ENCODE assay signal across 1 cellular context in the genomic region with DNA sequence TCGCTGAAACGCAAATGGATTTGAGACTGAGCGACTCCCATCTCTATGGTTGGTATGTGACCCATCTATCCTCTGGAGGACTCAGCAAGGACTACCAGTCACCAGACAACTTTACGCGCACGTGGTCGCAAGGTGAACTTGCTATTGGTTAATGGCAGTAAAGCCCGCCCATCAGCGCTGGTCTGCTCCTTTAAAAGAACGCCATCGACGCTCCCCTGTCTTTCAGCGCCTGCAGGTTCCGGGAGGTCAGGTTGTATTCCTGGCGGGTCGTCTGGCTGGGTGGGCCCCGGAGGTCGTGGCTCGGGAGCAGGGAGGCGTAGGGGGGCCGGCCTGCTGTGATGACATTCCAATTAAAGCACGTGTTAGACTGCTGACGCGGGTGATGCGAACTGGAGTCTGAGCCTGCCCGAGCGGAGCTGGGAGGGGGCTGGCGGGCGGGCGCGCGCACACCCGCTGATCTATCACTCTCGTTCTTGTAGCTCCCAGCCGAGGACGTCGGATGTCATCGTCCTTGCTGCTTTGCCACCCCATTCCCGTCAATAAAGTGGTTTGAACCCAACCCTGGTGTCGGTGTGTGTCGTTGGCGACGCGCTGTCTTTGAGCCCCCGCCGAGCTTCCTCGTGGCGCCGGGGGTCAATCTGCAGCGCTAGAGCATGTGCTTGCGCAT.
TF ChIP-seq lines count a peak whose summit lies in the region.

No MANE protein-coding gene starts in this region.

TF ChIP-seq in WTC11, 78 proteins besides CTCF, POLR2A, EP300 and RAD21 (continued from another document):
- TF ChIP-seq, protein P1, sequence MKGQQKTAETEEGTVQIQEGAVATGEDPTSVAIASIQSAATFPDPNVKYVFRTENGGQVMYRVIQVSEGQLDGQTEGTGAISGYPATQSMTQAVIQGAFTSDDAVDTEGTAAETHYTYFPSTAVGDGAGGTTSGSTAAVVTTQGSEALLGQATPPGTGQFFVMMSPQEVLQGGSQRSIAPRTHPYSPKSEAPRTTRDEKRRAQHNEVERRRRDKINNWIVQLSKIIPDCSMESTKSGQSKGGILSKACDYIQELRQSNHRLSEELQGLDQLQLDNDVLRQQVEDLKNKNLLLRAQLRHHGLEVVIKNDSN (CRISPR knock-in tag; IDR thresholded peaks at IDR 0.05) = peak; percentile 99
- no peak for TF ChIP-seq HMGA2 (CRISPR knock-in tag; IDR thresholded peaks at IDR 0.05)
- TF ChIP-seq, protein P2, sequence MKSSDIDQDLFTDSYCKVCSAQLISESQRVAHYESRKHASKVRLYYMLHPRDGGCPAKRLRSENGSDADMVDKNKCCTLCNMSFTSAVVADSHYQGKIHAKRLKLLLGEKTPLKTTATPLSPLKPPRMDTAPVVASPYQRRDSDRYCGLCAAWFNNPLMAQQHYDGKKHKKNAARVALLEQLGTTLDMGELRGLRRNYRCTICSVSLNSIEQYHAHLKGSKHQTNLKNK (CRISPR knock-in tag; IDR thresholded peaks at IDR 0.05) = peak; percentile 76; the same call in 1 of the 2 replicates
- TF ChIP-seq MYBL2 (CRISPR knock-in tag; IDR thresholded peaks at IDR 0.05) = peak; percentile 12
- no peak for TF ChIP-seq FOXJ3 (CRISPR knock-in tag; IDR thresholded peaks at IDR 0.05; ENCODE audit: borderline replicate concordance)
- peak; percentile 90 for TF ChIP-seq TEAD1 (CRISPR knock-in tag; IDR thresholded peaks at IDR 0.05)
- TF ChIP-seq, protein P3, sequence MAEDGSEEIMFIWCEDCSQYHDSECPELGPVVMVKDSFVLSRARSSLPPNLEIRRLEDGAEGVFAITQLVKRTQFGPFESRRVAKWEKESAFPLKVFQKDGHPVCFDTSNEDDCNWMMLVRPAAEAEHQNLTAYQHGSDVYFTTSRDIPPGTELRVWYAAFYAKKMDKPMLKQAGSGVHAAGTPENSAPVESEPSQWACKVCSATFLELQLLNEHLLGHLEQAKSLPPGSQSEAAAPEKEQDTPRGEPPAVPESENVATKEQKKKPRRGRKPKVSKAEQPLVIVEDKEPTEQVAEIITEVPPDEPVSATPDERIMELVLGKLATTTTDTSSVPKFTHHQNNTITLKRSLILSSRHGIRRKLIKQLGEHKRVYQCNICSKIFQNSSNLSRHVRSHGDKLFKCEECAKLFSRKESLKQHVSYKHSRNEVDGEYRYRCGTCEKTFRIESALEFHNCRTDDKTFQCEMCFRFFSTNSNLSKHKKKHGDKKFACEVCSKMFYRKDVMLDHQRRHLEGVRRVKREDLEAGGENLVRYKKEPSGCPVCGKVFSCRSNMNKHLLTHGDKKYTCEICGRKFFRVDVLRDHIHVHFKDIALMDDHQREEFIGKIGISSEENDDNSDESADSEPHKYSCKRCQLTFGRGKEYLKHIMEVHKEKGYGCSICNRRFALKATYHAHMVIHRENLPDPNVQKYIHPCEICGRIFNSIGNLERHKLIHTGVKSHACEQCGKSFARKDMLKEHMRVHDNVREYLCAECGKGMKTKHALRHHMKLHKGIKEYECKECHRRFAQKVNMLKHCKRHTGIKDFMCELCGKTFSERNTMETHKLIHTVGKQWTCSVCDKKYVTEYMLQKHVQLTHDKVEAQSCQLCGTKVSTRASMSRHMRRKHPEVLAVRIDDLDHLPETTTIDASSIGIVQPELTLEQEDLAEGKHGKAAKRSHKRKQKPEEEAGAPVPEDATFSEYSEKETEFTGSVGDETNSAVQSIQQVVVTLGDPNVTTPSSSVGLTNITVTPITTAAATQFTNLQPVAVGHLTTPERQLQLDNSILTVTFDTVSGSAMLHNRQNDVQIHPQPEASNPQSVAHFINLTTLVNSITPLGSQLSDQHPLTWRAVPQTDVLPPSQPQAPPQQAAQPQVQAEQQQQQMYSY (CRISPR knock-in tag; IDR thresholded peaks at IDR 0.05) = no peak
- TF ChIP-seq SP1 (CRISPR knock-in tag; conservative IDR thresholded peaks at IDR 0.05) = peak; percentile 81
- TF ChIP-seq KAT7 (CRISPR knock-in tag; IDR thresholded peaks at IDR 0.05; ENCODE audit: borderline replicate concordance) = 0 out of 2 replicates have a peak, but pooled peaks have one; percentile 30
- peak; percentile 72; the same call in 1 of the 2 replicates for TF ChIP-seq JAZF1 (CRISPR knock-in tag; IDR thresholded peaks at IDR 0.05)
- no peak for TF ChIP-seq ZNF263 (CRISPR knock-in tag; IDR thresholded peaks at IDR 0.05; ENCODE audit: low read depth)
- TF ChIP-seq, protein P4, sequence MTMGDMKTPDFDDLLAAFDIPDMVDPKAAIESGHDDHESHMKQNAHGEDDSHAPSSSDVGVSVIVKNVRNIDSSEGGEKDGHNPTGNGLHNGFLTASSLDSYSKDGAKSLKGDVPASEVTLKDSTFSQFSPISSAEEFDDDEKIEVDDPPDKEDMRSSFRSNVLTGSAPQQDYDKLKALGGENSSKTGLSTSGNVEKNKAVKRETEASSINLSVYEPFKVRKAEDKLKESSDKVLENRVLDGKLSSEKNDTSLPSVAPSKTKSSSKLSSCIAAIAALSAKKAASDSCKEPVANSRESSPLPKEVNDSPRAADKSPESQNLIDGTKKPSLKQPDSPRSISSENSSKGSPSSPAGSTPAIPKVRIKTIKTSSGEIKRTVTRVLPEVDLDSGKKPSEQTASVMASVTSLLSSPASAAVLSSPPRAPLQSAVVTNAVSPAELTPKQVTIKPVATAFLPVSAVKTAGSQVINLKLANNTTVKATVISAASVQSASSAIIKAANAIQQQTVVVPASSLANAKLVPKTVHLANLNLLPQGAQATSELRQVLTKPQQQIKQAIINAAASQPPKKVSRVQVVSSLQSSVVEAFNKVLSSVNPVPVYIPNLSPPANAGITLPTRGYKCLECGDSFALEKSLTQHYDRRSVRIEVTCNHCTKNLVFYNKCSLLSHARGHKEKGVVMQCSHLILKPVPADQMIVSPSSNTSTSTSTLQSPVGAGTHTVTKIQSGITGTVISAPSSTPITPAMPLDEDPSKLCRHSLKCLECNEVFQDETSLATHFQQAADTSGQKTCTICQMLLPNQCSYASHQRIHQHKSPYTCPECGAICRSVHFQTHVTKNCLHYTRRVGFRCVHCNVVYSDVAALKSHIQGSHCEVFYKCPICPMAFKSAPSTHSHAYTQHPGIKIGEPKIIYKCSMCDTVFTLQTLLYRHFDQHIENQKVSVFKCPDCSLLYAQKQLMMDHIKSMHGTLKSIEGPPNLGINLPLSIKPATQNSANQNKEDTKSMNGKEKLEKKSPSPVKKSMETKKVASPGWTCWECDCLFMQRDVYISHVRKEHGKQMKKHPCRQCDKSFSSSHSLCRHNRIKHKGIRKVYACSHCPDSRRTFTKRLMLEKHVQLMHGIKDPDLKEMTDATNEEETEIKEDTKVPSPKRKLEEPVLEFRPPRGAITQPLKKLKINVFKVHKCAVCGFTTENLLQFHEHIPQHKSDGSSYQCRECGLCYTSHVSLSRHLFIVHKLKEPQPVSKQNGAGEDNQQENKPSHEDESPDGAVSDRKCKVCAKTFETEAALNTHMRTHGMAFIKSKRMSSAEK (CRISPR knock-in tag; IDR thresholded peaks at IDR 0.05; ENCODE audit: borderline replicate concordance) = peak; percentile 88
- 0 out of 2 replicates have a peak, but pooled peaks have one; percentile 15 for TF ChIP-seq ZNF138 (CRISPR knock-in tag; conservative IDR thresholded peaks at IDR 0.05)
- TF ChIP-seq NFYB (CRISPR knock-in tag; conservative IDR thresholded peaks at IDR 0.05; ENCODE audit: low read depth) = peak; percentile 82
- TF ChIP-seq TCF7 (CRISPR knock-in tag; IDR thresholded peaks at IDR 0.05; ENCODE audit: low read depth) = peak; percentile 80; the same call in 1 of the 2 replicates
- peak; percentile 74 for TF ChIP-seq FOXK1 (CRISPR knock-in tag; IDR thresholded peaks at IDR 0.05)
- TF ChIP-seq NR3C1 (CRISPR knock-in tag; conservative IDR thresholded peaks at IDR 0.05; ENCODE audit: low read depth) = no peak
- peak; percentile 82; the same call in 1 of the 2 replicates for TF ChIP-seq RORB (CRISPR knock-in tag; IDR thresholded peaks at IDR 0.05)
- peak; percentile 65 for TF ChIP-seq JUN (CRISPR knock-in tag; IDR thresholded peaks at IDR 0.05)
- no peak; the same call in 1 of the 2 replicates for TF ChIP-seq EMX1 (CRISPR knock-in tag; IDR thresholded peaks at IDR 0.05)
- TF ChIP-seq GRHL2 (CRISPR knock-in tag; IDR thresholded peaks at IDR 0.05; ENCODE audit: insufficient replicate concordance, severe bottlenecking) = no peak
- peak; percentile 96 for TF ChIP-seq ZNF416 (CRISPR knock-in tag; IDR thresholded peaks at IDR 0.05)
- TF ChIP-seq, protein P5, sequence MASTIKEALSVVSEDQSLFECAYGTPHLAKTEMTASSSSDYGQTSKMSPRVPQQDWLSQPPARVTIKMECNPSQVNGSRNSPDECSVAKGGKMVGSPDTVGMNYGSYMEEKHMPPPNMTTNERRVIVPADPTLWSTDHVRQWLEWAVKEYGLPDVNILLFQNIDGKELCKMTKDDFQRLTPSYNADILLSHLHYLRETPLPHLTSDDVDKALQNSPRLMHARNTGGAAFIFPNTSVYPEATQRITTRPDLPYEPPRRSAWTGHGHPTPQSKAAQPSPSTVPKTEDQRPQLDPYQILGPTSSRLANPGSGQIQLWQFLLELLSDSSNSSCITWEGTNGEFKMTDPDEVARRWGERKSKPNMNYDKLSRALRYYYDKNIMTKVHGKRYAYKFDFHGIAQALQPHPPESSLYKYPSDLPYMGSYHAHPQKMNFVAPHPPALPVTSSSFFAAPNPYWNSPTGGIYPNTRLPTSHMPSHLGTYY (CRISPR knock-in tag; IDR thresholded peaks at IDR 0.05) = peak; percentile 72
- peak; percentile 69; the same call in 1 of the 2 replicates for TF ChIP-seq TP53 (CRISPR knock-in tag; IDR thresholded peaks at IDR 0.05)
- no peak for TF ChIP-seq CBFB (CRISPR knock-in tag; IDR thresholded peaks at IDR 0.05; ENCODE audit: low read depth)
- peak; percentile 84 for TF ChIP-seq NFE2L1 (CRISPR knock-in tag; IDR thresholded peaks at IDR 0.05)
- 0 out of 2 replicates have a peak, but pooled peaks have one; percentile 60 for TF ChIP-seq TEAD4 (CRISPR knock-in tag; IDR thresholded peaks at IDR 0.05)
- TF ChIP-seq, protein P6, sequence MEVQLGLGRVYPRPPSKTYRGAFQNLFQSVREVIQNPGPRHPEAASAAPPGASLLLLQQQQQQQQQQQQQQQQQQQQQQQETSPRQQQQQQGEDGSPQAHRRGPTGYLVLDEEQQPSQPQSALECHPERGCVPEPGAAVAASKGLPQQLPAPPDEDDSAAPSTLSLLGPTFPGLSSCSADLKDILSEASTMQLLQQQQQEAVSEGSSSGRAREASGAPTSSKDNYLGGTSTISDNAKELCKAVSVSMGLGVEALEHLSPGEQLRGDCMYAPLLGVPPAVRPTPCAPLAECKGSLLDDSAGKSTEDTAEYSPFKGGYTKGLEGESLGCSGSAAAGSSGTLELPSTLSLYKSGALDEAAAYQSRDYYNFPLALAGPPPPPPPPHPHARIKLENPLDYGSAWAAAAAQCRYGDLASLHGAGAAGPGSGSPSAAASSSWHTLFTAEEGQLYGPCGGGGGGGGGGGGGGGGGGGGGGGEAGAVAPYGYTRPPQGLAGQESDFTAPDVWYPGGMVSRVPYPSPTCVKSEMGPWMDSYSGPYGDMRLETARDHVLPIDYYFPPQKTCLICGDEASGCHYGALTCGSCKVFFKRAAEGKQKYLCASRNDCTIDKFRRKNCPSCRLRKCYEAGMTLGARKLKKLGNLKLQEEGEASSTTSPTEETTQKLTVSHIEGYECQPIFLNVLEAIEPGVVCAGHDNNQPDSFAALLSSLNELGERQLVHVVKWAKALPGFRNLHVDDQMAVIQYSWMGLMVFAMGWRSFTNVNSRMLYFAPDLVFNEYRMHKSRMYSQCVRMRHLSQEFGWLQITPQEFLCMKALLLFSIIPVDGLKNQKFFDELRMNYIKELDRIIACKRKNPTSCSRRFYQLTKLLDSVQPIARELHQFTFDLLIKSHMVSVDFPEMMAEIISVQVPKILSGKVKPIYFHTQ (CRISPR knock-in tag; IDR thresholded peaks at IDR 0.05) = peak; percentile 83
- TF ChIP-seq, protein P7, sequence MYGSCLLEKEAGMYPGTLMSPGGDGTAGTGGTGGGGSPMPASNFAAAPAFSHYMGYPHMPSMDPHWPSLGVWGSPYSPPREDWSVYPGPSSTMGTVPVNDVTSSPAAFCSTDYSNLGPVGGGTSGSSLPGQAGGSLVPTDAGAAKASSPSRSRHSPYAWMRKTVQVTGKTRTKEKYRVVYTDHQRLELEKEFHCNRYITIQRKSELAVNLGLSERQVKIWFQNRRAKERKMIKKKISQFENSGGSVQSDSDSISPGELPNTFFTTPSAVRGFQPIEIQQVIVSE (CRISPR knock-in tag; IDR thresholded peaks at IDR 0.05; ENCODE audit: borderline replicate concordance) = no peak
- TF ChIP-seq SMAD3 (CRISPR knock-in tag; IDR thresholded peaks at IDR 0.05; ENCODE audit: borderline replicate concordance) = peak; percentile 67; the same call in 1 of the 2 replicates
- TF ChIP-seq PRRX2 (CRISPR knock-in tag; IDR thresholded peaks at IDR 0.05) = peak; percentile 89; the same call in 1 of the 2 replicates
- TF ChIP-seq GTF2I (CRISPR knock-in tag; conservative IDR thresholded peaks at IDR 0.05) = no peak
- TF ChIP-seq, protein P8, sequence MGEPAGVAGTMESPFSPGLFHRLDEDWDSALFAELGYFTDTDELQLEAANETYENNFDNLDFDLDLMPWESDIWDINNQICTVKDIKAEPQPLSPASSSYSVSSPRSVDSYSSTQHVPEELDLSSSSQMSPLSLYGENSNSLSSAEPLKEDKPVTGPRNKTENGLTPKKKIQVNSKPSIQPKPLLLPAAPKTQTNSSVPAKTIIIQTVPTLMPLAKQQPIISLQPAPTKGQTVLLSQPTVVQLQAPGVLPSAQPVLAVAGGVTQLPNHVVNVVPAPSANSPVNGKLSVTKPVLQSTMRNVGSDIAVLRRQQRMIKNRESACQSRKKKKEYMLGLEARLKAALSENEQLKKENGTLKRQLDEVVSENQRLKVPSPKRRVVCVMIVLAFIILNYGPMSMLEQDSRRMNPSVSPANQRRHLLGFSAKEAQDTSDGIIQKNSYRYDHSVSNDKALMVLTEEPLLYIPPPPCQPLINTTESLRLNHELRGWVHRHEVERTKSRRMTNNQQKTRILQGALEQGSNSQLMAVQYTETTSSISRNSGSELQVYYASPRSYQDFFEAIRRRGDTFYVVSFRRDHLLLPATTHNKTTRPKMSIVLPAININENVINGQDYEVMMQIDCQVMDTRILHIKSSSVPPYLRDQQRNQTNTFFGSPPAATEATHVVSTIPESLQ (CRISPR knock-in tag; IDR thresholded peaks at IDR 0.05) = 0 out of 2 replicates have a peak, but pooled peaks have one; percentile 68
- no peak for TF ChIP-seq IRF2 (CRISPR knock-in tag; IDR thresholded peaks at IDR 0.05; ENCODE audit: borderline replicate concordance, low read depth)
- TF ChIP-seq, protein P9, sequence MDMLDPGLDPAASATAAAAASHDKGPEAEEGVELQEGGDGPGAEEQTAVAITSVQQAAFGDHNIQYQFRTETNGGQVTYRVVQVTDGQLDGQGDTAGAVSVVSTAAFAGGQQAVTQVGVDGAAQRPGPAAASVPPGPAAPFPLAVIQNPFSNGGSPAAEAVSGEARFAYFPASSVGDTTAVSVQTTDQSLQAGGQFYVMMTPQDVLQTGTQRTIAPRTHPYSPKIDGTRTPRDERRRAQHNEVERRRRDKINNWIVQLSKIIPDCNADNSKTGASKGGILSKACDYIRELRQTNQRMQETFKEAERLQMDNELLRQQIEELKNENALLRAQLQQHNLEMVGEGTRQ (CRISPR knock-in tag; IDR thresholded peaks at IDR 0.05) = peak; percentile 99
- peak; percentile 92 for TF ChIP-seq FOXP1 (CRISPR knock-in tag; IDR thresholded peaks at IDR 0.05; ENCODE audit: borderline replicate concordance)
- 0 out of 2 replicates have a peak, but pooled peaks have one; percentile 25 for TF ChIP-seq ZBTB21 (CRISPR knock-in tag; IDR thresholded peaks at IDR 0.05; ENCODE audit: borderline replicate concordance)
- TF ChIP-seq, protein P10, sequence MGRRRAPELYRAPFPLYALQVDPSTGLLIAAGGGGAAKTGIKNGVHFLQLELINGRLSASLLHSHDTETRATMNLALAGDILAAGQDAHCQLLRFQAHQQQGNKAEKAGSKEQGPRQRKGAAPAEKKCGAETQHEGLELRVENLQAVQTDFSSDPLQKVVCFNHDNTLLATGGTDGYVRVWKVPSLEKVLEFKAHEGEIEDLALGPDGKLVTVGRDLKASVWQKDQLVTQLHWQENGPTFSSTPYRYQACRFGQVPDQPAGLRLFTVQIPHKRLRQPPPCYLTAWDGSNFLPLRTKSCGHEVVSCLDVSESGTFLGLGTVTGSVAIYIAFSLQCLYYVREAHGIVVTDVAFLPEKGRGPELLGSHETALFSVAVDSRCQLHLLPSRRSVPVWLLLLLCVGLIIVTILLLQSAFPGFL (CRISPR knock-in tag; IDR thresholded peaks at IDR 0.05; ENCODE audit: borderline replicate concordance) = no peak
- TF ChIP-seq CREM (CRISPR knock-in tag; IDR thresholded peaks at IDR 0.05) = peak; percentile 86
